In the genomic region with DNA sequence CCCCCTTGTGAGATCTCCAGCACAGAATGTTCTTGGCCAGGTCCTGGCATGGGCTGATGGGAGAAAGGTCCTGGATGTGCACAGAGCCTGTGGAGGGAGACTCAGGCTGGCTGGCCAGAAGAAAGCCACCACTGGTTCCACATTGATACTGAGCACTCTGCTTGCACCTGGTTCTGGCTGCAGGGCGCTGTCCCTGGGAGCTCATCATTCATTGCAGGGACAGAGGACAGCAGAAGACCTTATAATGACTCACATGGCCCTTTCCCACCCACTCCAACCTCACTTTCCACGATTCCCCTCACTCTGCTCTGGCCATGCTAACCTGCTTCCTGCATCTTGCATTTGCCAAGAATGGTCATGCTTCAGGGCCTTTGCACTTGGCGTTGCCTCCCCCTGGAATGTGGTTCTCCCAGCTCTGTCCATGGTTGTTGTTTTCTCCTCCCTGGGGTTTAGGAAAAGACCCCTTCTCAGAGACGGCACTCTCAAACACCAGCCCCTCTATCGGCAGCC, we compare ENCODE assay signal across 10 cellular contexts. TPM values are rescaled to one million over a fixed set of nuclear protein-coding genes. Genes with fewer than 3 reads are reported as not detected.
DNase-seq lines count a peak whose midpoint lies in the region; ATAC-seq lines count a peak whose summit lies in the region.
"Had no signal": no experiment of that assay in that cellular context is flagged by ENCODE, and none has a peak within 500 bp of the region (broad histone marks: within the 10 kb centered on the region; RNA-seq: fewer than 3 reads in every experiment).

No MANE protein-coding gene starts in this region.

- peaks cover 68% of the 10 kb centered on the region for H3K4me1 Mint-ChIP-seq in activated T-helper 1 cell treated with anti-CD3 and anti-CD28 coated beads, Interleukin-12 subunit alpha, Interleukin-12 subunit beta, Interleukin-2, Interleukin-4 antibody, amounts not matched to agents 30 ng/mL and 10 ng/mL and 1 ng/mL, durations not matched to agents 14 hours and 24 hours and 36 hours (ENCODE audit: low read depth)

- no peak overlapping the region for H3K4me3 ChIP-seq in effector memory CD4-positive, alpha-beta T cell (ENCODE audit: insufficient read depth, low read depth, low read length, poor library complexity, severe bottlenecking)

- H3K9me3 ChIP-seq in effector memory CD4-positive, alpha-beta T cell (ENCODE audit: control insufficient read depth, low read length), result no peaks in the 10 kb centered on the region

- H3K27me3 Mint-ChIP-seq in activated T-helper 1 cell treated with anti-CD3 and anti-CD28 coated beads, Interleukin-12 subunit alpha, Interleukin-12 subunit beta, Interleukin-2, Interleukin-4 antibody, amounts not matched to agents 30 ng/mL and 10 ng/mL and 1 ng/mL, durations not matched to agents 14 hours and 24 hours and 36 hours (ENCODE audit: insufficient read depth), result peaks cover 4% of the 10 kb centered on the region

- intact Hi-C loops in activated T-helper 1 cell treated with anti-CD3 and anti-CD28 coated beads, Interleukin-12 subunit alpha, Interleukin-12 subunit beta, Interleukin-2, Interleukin-4 antibody, amounts not matched to agents 30 ng/mL and 10 ng/mL and 1 ng/mL, durations not matched to agents 14 hours and 24 hours and 36 hours (cut with micrococcal nuclease), result loop anchor here (1.0 to 5.0 kb wide), 2 partner anchors 9 to 271 kb away; no protein-coding TSS in a partner anchor

- peaks cover 14% of the 10 kb centered on the region for H3K4me1 ChIP-seq in effector memory CD4-positive, alpha-beta T cell (ENCODE audit: control insufficient read depth, insufficient read depth, low read length, poor library complexity, severe bottlenecking)

- DNase-seq in ACHN (peak; percentile 92), HT-29 (ENCODE audit: low spot score) (peak; percentile 77), kidney tubule cell (ENCODE audit: low spot score) (peak; percentile 89), GM19238 (ENCODE audit: insufficient read length, low spot score) (no peak)
- no peak for DNase-seq in activated T-helper 1 cell treated with anti-CD3 and anti-CD28 coated beads, Interleukin-12 subunit alpha, Interleukin-12 subunit beta, Interleukin-2, Interleukin-4 antibody, amounts not matched to agents 30 ng/mL and 10 ng/mL and 1 ng/mL, durations not matched to agents 14 hours and 24 hours and 36 hours (ENCODE audit: low spot score)
- no peak for DNase-seq in activated effector memory CD4-positive, alpha-beta T cell treated with Interleukin-2 at 50 U/mL for 16 hours
- DNase-seq in effector memory CD4-positive, alpha-beta T cell, result no peak

- no peaks in the 10 kb centered on the region for H3K9me3 Mint-ChIP-seq in activated T-helper 1 cell treated with anti-CD3 and anti-CD28 coated beads, Interleukin-12 subunit alpha, Interleukin-12 subunit beta, Interleukin-2, Interleukin-4 antibody, amounts not matched to agents 30 ng/mL and 10 ng/mL and 1 ng/mL, durations not matched to agents 14 hours and 24 hours and 36 hours

- H3K36me3 Mint-ChIP-seq in activated T-helper 1 cell treated with anti-CD3 and anti-CD28 coated beads, Interleukin-12 subunit alpha, Interleukin-12 subunit beta, Interleukin-2, Interleukin-4 antibody, amounts not matched to agents 30 ng/mL and 10 ng/mL and 1 ng/mL, durations not matched to agents 14 hours and 24 hours and 36 hours (ENCODE audit: low read depth), result peaks cover 19% of the 10 kb centered on the region

- H3K4me3 Mint-ChIP-seq in activated T-helper 1 cell treated with anti-CD3 and anti-CD28 coated beads, Interleukin-12 subunit alpha, Interleukin-12 subunit beta, Interleukin-2, Interleukin-4 antibody, amounts not matched to agents 30 ng/mL and 10 ng/mL and 1 ng/mL, durations not matched to agents 14 hours and 24 hours and 36 hours, result peak overlapping the region; percentile 94

- no peaks in the 10 kb centered on the region for H3K27me3 ChIP-seq in effector memory CD4-positive, alpha-beta T cell (replicated peaks; ENCODE audit: control insufficient read depth, insufficient read depth, low read length, poor library complexity, severe bottlenecking)

- no peaks in the 10 kb centered on the region for H3K36me3 ChIP-seq in effector memory CD4-positive, alpha-beta T cell (ENCODE audit: control insufficient read depth, insufficient read depth, low read length)

- H3K27ac Mint-ChIP-seq in activated T-helper 1 cell treated with anti-CD3 and anti-CD28 coated beads, Interleukin-12 subunit alpha, Interleukin-12 subunit beta, Interleukin-2, Interleukin-4 antibody, amounts not matched to agents 30 ng/mL and 10 ng/mL and 1 ng/mL, durations not matched to agents 14 hours and 24 hours and 36 hours, result peak overlapping the region; percentile 98

- no peak overlapping the region for H3K27ac ChIP-seq in effector memory CD4-positive, alpha-beta T cell (ENCODE audit: insufficient read depth, low read length, poor library complexity, severe bottlenecking)

- ATAC-seq in activated CD4-positive, CD25-positive, alpha-beta regulatory T cell treated with anti-CD3 and anti-CD28 coated beads, Interleukin-2, amount 50 U/mL, for 24 hours, result no peak

- in situ Hi-C loops in ACHN (cut with HindIII; ENCODE audit: low pct_ligation_motif_present, low pct_unique_long_range_greater_than_20kb, low sequenced_read_pairs), result no loop called here

RNA-seq across cellular contexts. Expression of a gene that starts 10.3 kb away (rescaled TPM):
- total RNA-seq in HT-29 (2014; rRNA removed; shearing (Covaris generic)), result 3.8 and 11.9 TPM in 2 replicates
- 15.5 and 21.2 TPM in 2 replicates for total RNA-seq in activated T-helper 1 cell treated with anti-CD3 and anti-CD28 coated beads, Interleukin-12 subunit alpha, Interleukin-12 subunit beta, Interleukin-2, Interleukin-4 antibody, amounts not matched to agents 30 ng/mL and 10 ng/mL and 1 ng/mL, durations not matched to agents 14 hours and 24 hours and 36 hours

RNA-seq across cellular contexts. Expression of a gene that starts 31.1 kb away (rescaled TPM):
- total RNA-seq in HT-29 (2014; rRNA removed; shearing (Covaris generic)), result 0.13 and 0.81 TPM in 2 replicates
- 0.73 and 0.93 TPM in 2 replicates for total RNA-seq in activated T-helper 1 cell treated with anti-CD3 and anti-CD28 coated beads, Interleukin-12 subunit alpha, Interleukin-12 subunit beta, Interleukin-2, Interleukin-4 antibody, amounts not matched to agents 30 ng/mL and 10 ng/mL and 1 ng/mL, durations not matched to agents 14 hours and 24 hours and 36 hours
- total RNA-seq: glomerular endothelial cell, urinary bladder had no signal

RNA-seq across cellular contexts. Expression of a gene that starts 48.0 kb away (rescaled TPM):
- total RNA-seq in HT-29 (2014; rRNA removed; shearing (Covaris generic)), result 0.21 TPM in 1 of 2 replicates, not detected in the other
- total RNA-seq in activated T-helper 1 cell treated with anti-CD3 and anti-CD28 coated beads, Interleukin-12 subunit alpha, Interleukin-12 subunit beta, Interleukin-2, Interleukin-4 antibody, amounts not matched to agents 30 ng/mL and 10 ng/mL and 1 ng/mL, durations not matched to agents 14 hours and 24 hours and 36 hours, result not detected in 2 replicates
- total RNA-seq: glomerular endothelial cell, urinary bladder had no signal

RNA-seq across cellular contexts. Expression of a gene that starts 51.5 kb away (rescaled TPM):
- 24.7 and 27.0 TPM in 2 replicates for total RNA-seq in HT-29 (2014; rRNA removed; shearing (Covaris generic))
- total RNA-seq in activated T-helper 1 cell treated with anti-CD3 and anti-CD28 coated beads, Interleukin-12 subunit alpha, Interleukin-12 subunit beta, Interleukin-2, Interleukin-4 antibody, amounts not matched to agents 30 ng/mL and 10 ng/mL and 1 ng/mL, durations not matched to agents 14 hours and 24 hours and 36 hours, result not detected in 2 replicates

Comparison
In these comparisons a context has a peak if more than half of its experiments do, and no peak if none do; other contexts are left out.
1. DNase-seq: peak in ACHN (single experiment), HT-29 (single experiment) and kidney tubule cell (single experiment); none in activated T-helper 1 cell treated with anti-CD3 and anti-CD28 coated beads, Interleukin-12 subunit alpha, Interleukin-12 subunit beta, Interleukin-2, Interleukin-4 antibody, amounts not matched to agents 30 ng/mL and 10 ng/mL and 1 ng/mL, durations not matched to agents 14 hours and 24 hours and 36 hours (single experiment), GM19238 (single experiment), activated effector memory CD4-positive, alpha-beta T cell treated with Interleukin-2 at 50 U/mL for 16 hours (single experiment) and effector memory CD4-positive, alpha-beta T cell (0 of 3).